Comparison of ENCODE assay signal across 26 cellular contexts in the genomic region with DNA sequence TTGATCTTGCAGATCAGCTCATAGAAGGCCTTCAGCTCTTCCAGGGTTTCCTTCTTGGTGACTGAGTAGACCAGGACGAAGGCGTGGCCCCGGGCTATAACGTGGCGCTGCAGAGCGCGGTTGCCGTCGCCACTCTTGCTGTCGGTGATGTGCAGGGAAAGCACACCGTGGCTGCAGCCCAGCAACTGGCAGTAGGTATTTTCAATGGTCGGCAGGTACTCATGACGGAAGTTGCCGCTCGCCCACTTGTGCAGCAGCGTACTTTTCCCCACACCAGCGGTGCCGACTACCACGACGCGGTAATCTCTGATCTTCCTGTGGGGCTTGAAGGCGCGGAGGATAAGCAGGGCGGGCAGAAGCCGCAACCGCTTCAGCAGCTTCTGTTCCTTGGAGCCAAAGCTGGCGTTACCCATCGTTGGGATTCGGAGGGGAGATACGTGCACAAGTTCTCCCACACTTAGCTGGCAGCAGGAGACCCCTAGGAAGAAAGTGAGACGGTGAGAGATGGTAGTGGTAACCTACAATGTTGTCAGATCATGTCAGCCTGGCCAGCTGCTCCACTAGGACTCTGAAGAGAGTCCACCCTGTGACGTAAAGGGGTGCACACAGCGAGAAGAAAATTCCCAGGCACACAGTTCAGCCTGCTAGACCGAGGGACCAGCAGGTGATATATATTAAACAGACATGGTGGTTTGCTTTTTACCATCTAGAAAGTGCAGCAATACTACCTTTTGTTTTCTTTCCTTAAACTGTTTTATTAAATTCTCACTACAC. TPM values are rescaled to one million over a fixed set of nuclear protein-coding genes. Genes with fewer than 3 reads are reported as not detected.
DNase-seq lines count a peak whose midpoint lies in the region; ATAC-seq and TF ChIP-seq lines count a peak whose summit lies in the region.
"Had no signal": no experiment of that assay in that cellular context is flagged by ENCODE, and none has a peak within 500 bp of the region (broad histone marks: within the 10 kb centered on the region; RNA-seq: fewer than 3 reads in every experiment).

No MANE protein-coding gene starts in this region.

- no peak overlapping the region for H3K27ac ChIP-seq in iPS DF 6.9 (ENCODE audit: low read length)
- no peak overlapping the region for H3K27ac ChIP-seq in right atrium auricular region
- H3K27ac ChIP-seq: A549, gastrocnemius medialis, right lobe of liver, RWPE1 had no signal

- no CpG with 5 or more reads among the region's 34 CpGs for WGBS in iPS DF 6.9 (ENCODE audit: insufficient coverage, insufficient read length)

- H3K4me1 ChIP-seq in iPS DF 6.9 (ENCODE audit: control insufficient read depth, insufficient read depth, low read length) (no peaks in the 10 kb centered on the region), right atrium auricular region (no peaks in the 10 kb centered on the region)
- H3K4me1 ChIP-seq: A549, BE2C, gastrocnemius medialis, right lobe of liver had no signal

- H3K27ac Mint-ChIP-seq in activated T-cell treated with anti-CD3 and anti-CD28 coated beads, Interleukin-2, amount 50 U/mL, for 72 hours: no peak overlapping the region
- H3K27ac Mint-ChIP-seq in activated naive CD8-positive, alpha-beta T cell treated with anti-CD3 and anti-CD28 coated beads for 36 hours: no peak overlapping the region
- peak overlapping the region; percentile 76 for H3K27ac Mint-ChIP-seq in stimulated activated naive B cell treated with anti-CD40 and anti-IgM and Interleukin-4, amounts not matched to agents 10 μg/mL and 1 μg/mL and 100 μg/mL, for 72 hours
- H3K27ac Mint-ChIP-seq: activated CD4-positive, alpha-beta memory T cell treated with anti-CD3 and anti-CD28 coated beads for 36 hours had no signal

- no peaks in the 10 kb centered on the region for H3K9me3 ChIP-seq in iPS DF 6.9 (ENCODE audit: control insufficient read depth, insufficient read depth, low read length)
- H3K9me3 ChIP-seq in right atrium auricular region: no peaks in the 10 kb centered on the region
- H3K9me3 ChIP-seq: A549, BE2C, gastrocnemius medialis, right lobe of liver, SK-N-SH had no signal

- H3K36me3 ChIP-seq in iPS DF 6.9 (ENCODE audit: control insufficient read depth, insufficient read depth, low read length) (no peaks in the 10 kb centered on the region), right atrium auricular region (no peaks in the 10 kb centered on the region)
- H3K36me3 ChIP-seq: BE2C, gastrocnemius medialis, right lobe of liver had no signal

- in situ Hi-C loops in GM13977 (cut with MboI; ENCODE audit: low pct_unique_long_range_greater_than_20kb, low sequenced_read_pairs, unreplicated experiment): no loop called here

- peaks cover 4% of the 10 kb centered on the region for H3K4me1 Mint-ChIP-seq in activated T-cell treated with anti-CD3 and anti-CD28 coated beads, Interleukin-2, amount 50 U/mL, for 72 hours (ENCODE audit: low read depth)
- no peaks in the 10 kb centered on the region for H3K4me1 Mint-ChIP-seq in activated T-cell treated with anti-CD3 and anti-CD28 coated beads, Interleukin-2, amount 50 U/mL, for 4 hours (ENCODE audit: low read depth)
- H3K4me1 Mint-ChIP-seq in activated naive CD8-positive, alpha-beta T cell treated with anti-CD3 and anti-CD28 coated beads for 36 hours: peaks cover 8% of the 10 kb centered on the region
- H3K4me1 Mint-ChIP-seq in stimulated activated naive B cell treated with anti-CD40 and anti-IgM and Interleukin-4, amounts not matched to agents 10 μg/mL and 1 μg/mL and 100 μg/mL, for 72 hours: peaks cover 4 to 6% of the 10 kb centered on the region in 2 donors
- H3K4me1 Mint-ChIP-seq: central memory CD8-positive, alpha-beta T cell had no signal

- H3K4me3 Mint-ChIP-seq in activated T-cell treated with anti-CD3 and anti-CD28 coated beads, Interleukin-2, amount 50 U/mL, for 72 hours: peak overlapping the region; percentile 49 to 70
- no peak overlapping the region for H3K4me3 Mint-ChIP-seq in activated T-cell treated with anti-CD3 and anti-CD28 coated beads, Interleukin-2, amount 50 U/mL, for 4 hours
- peak overlapping the region; percentile 18 for H3K4me3 Mint-ChIP-seq in activated naive CD8-positive, alpha-beta T cell treated with anti-CD3 and anti-CD28 coated beads for 36 hours
- no peak overlapping the region for H3K4me3 Mint-ChIP-seq in stimulated activated naive B cell treated with anti-CD40 and anti-IgM and Interleukin-4, amounts not matched to agents 10 μg/mL and 1 μg/mL and 100 μg/mL, for 72 hours
- H3K4me3 Mint-ChIP-seq: activated CD4-positive, alpha-beta memory T cell treated with anti-CD3 and anti-CD28 coated beads for 36 hours; central memory CD8-positive, alpha-beta T cell had no signal

- peaks cover 42% of the 10 kb centered on the region for H3K27me3 Mint-ChIP-seq in activated T-cell treated with anti-CD3 and anti-CD28 coated beads, Interleukin-2, amount 50 U/mL, for 72 hours (ENCODE audit: low read depth)
- H3K27me3 Mint-ChIP-seq in activated T-cell treated with anti-CD3 and anti-CD28 coated beads, Interleukin-2, amount 50 U/mL, for 4 hours (ENCODE audit: low read depth): peaks cover 14% of the 10 kb centered on the region
- peaks cover 41% of the 10 kb centered on the region for H3K27me3 Mint-ChIP-seq in activated naive CD8-positive, alpha-beta T cell treated with anti-CD3 and anti-CD28 coated beads for 36 hours
- peaks cover 18 to 19% of the 10 kb centered on the region in 2 donors for H3K27me3 Mint-ChIP-seq in stimulated activated naive B cell treated with anti-CD40 and anti-IgM and Interleukin-4, amounts not matched to agents 10 μg/mL and 1 μg/mL and 100 μg/mL, for 72 hours

- peak in 1 of 2 donors; percentile 35 for ATAC-seq in activated T-cell treated with anti-CD3 and anti-CD28 coated beads, Interleukin-2, amount 50 U/mL, for 72 hours (replicated peaks in 1 of 2)
- no peak for ATAC-seq in activated T-cell treated with anti-CD3 and anti-CD28 coated beads, Interleukin-2, amount 50 U/mL, for 4 hours
- peak; percentile 4 to 34 for ATAC-seq in stimulated activated naive B cell treated with anti-CD40 and anti-IgM and Interleukin-4, amounts not matched to agents 10 μg/mL and 1 μg/mL and 100 μg/mL, for 72 hours (replicated peaks)
- ATAC-seq: A549, esophagus mucosa, gastrocnemius medialis, right lobe of liver had no signal

- no peaks in the 10 kb centered on the region for H3K36me3 Mint-ChIP-seq in activated T-cell treated with anti-CD3 and anti-CD28 coated beads, Interleukin-2, amount 50 U/mL, for 72 hours (ENCODE audit: insufficient read depth in 2 of 2)
- no peaks in the 10 kb centered on the region for H3K36me3 Mint-ChIP-seq in activated T-cell treated with anti-CD3 and anti-CD28 coated beads, Interleukin-2, amount 50 U/mL, for 4 hours (ENCODE audit: insufficient read depth)
- H3K36me3 Mint-ChIP-seq in activated naive CD8-positive, alpha-beta T cell treated with anti-CD3 and anti-CD28 coated beads for 36 hours: no peaks in the 10 kb centered on the region
- H3K36me3 Mint-ChIP-seq in stimulated activated naive B cell treated with anti-CD40 and anti-IgM and Interleukin-4, amounts not matched to agents 10 μg/mL and 1 μg/mL and 100 μg/mL, for 72 hours: no peaks in the 10 kb centered on the region
- H3K36me3 Mint-ChIP-seq: activated CD4-positive, alpha-beta memory T cell treated with anti-CD3 and anti-CD28 coated beads for 36 hours had no signal

- H3K27me3 ChIP-seq in iPS DF 6.9 (ENCODE audit: control insufficient read depth, insufficient read depth, low read length) (peaks cover 27% of the 10 kb centered on the region), right atrium auricular region (no peaks in the 10 kb centered on the region)
- H3K27me3 ChIP-seq: gastrocnemius medialis, right lobe of liver had no signal

- peaks cover 0 to 2% of the 10 kb centered on the region in 2 donors for H3K9me3 Mint-ChIP-seq in activated T-cell treated with anti-CD3 and anti-CD28 coated beads, Interleukin-2, amount 50 U/mL, for 72 hours
- H3K9me3 Mint-ChIP-seq in activated T-cell treated with anti-CD3 and anti-CD28 coated beads, Interleukin-2, amount 50 U/mL, for 4 hours: no peaks in the 10 kb centered on the region
- no peaks in the 10 kb centered on the region for H3K9me3 Mint-ChIP-seq in activated naive CD8-positive, alpha-beta T cell treated with anti-CD3 and anti-CD28 coated beads for 36 hours
- peaks cover 0 to 3% of the 10 kb centered on the region in 2 donors for H3K9me3 Mint-ChIP-seq in stimulated activated naive B cell treated with anti-CD40 and anti-IgM and Interleukin-4, amounts not matched to agents 10 μg/mL and 1 μg/mL and 100 μg/mL, for 72 hours
- H3K9me3 Mint-ChIP-seq: activated CD4-positive, alpha-beta memory T cell treated with anti-CD3 and anti-CD28 coated beads for 36 hours had no signal

- DNase-seq in activated T-cell treated with anti-CD3 and anti-CD28 coated beads, Interleukin-2, amount 50 U/mL, for 72 hours: peak in 1 of 2 donors; percentile 7
- no peak for DNase-seq in activated T-cell treated with anti-CD3 and anti-CD28 coated beads, Interleukin-2, amount 50 U/mL, for 4 hours
- DNase-seq in activated naive CD8-positive, alpha-beta T cell treated with anti-CD3 and anti-CD28 coated beads for 36 hours: no peak
- no peak for DNase-seq in iPS DF 6.9 (ENCODE audit: low read depth, low spot score)
- no peak for DNase-seq in stimulated activated naive B cell treated with anti-CD40 and anti-IgM and Interleukin-4, amounts not matched to agents 10 μg/mL and 1 μg/mL and 100 μg/mL, for 72 hours
- DNase-seq in right atrium auricular region (ENCODE audit: low spot score): no peak
- DNase-seq in head of caudate nucleus: no peak
- DNase-seq in GM13977 (ENCODE audit: low spot score): no peak
- DNase-seq: activated CD4-positive, alpha-beta memory T cell treated with anti-CD3 and anti-CD28 coated beads for 36 hours; activated CD4-positive, CD25-positive, alpha-beta regulatory T cell; activated naive CD4-positive, alpha-beta T cell treated with Interleukin-2 at 50 U/mL for 16 hours; BE2C; DND-41; gastrocnemius medialis; kidney glomerular epithelial cell; NCI-H1105; NCI-H2029 treated with DMSO at 0.1 percent for 48 hours; NCI-H446 treated with DMSO at 0.1 percent for 48 hours; right lobe of liver; SK-N-SH; stimulated activated CD8-positive, alpha-beta memory T cell treated with anti-CD3 and anti-CD28 coated beads, Interleukin-4, amount 100 ng/mL, for 48 hours; T1000 had no signal

- intact Hi-C loops in head of caudate nucleus (cut with DNase I): no loop called here

- H3K4me3 ChIP-seq in iPS DF 6.9 (ENCODE audit: low read length) (peak overlapping the region; percentile 11; the same call in 1 of the 2 replicates), right atrium auricular region (no peak overlapping the region)
- H3K4me3 ChIP-seq: A549, gastrocnemius medialis, right lobe of liver had no signal

- TF ChIP-seq CTCF in right atrium auricular region (IDR thresholded peaks at IDR 0.05): no peak
- no peak for TF ChIP-seq CTCF in GM13977 (IDR thresholded peaks at IDR 0.05; ENCODE audit: extremely low read depth, insufficient read depth, missing control alignments)

RNA-seq across cellular contexts. Expression of gene DIRAS3, which starts 3.4 kb away (rescaled TPM):
- 1 to 10 TPM in 1 of 2 donors, under 1 TPM in 1; 0.72 to 1.0 TPM for total RNA-seq in activated T-cell treated with anti-CD3 and anti-CD28 coated beads, Interleukin-2, amount 50 U/mL, for 72 hours
- not detected for total RNA-seq in activated T-cell treated with anti-CD3 and anti-CD28 coated beads, Interleukin-2, amount 50 U/mL, for 4 hours
- under 1 TPM; 0.47 to 0.52 TPM for total RNA-seq in activated naive CD8-positive, alpha-beta T cell treated with anti-CD3 and anti-CD28 coated beads for 36 hours
- total RNA-seq in right atrium auricular region: 1 to 10 TPM in 1 of 2 donors, under 1 TPM in 1; 0.96 to 7.3 TPM
- total RNA-seq: activated CD4-positive, alpha-beta memory T cell treated with anti-CD3 and anti-CD28 coated beads for 36 hours had no signal

Comparison
In these comparisons a context has a peak if more than half of its experiments do, and no peak if none do; other contexts are left out.
1. H3K4me3 Mint-ChIP-seq: peak in activated T-cell treated with anti-CD3 and anti-CD28 coated beads, Interleukin-2, amount 50 U/mL, for 72 hours (2 of 2) and activated naive CD8-positive, alpha-beta T cell treated with anti-CD3 and anti-CD28 coated beads for 36 hours (single experiment); none in activated T-cell treated with anti-CD3 and anti-CD28 coated beads, Interleukin-2, amount 50 U/mL, for 4 hours (single experiment) and stimulated activated naive B cell treated with anti-CD40 and anti-IgM and Interleukin-4, amounts not matched to agents 10 μg/mL and 1 μg/mL and 100 μg/mL, for 72 hours (0 of 2).
2. ATAC-seq: peak in stimulated activated naive B cell treated with anti-CD40 and anti-IgM and Interleukin-4, amounts not matched to agents 10 μg/mL and 1 μg/mL and 100 μg/mL, for 72 hours (2 of 2); none in activated T-cell treated with anti-CD3 and anti-CD28 coated beads, Interleukin-2, amount 50 U/mL, for 4 hours (0 of 2).